ENCODE assay signal across 8 cellular contexts in the genomic region with DNA sequence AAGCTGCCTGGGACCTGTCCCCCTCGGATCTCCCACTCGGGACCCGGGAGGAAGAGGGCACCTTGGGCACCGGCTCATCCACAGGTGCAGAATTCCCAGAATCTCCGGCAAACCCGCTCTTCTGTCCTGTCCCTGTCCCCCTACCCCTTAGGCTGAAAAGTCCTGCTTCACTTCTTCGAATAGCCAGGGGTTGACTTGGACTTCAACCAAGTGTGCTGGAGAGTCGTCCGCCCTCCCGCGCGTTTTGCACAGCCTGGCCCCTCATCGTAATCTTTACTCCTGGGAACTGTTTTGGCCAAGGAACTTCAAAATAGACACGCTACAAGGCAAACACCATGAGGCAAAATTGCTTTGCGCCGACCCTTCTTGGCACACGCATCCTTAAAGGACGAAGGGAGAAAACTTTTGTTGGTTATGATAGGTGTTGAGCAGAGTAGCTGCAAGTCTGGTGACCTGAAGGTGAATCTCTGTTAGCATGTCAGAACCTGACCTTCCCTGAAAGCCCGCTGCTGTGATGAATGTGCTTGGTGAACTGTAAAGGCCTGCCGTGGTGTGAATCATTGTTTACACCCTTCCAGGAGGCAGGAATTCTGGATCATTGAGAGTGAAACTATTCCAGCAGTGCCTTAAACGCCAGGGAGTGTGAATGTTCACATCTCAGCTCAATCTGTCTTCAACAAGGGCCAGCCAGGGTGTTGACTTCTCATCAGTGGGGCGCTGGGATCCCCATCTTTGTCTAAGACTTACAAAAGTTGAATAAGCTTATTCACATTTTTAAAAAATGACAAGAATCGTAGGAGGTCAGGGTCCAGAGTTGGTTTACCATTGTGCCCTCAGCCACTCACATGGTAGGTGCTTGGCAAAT. TPM values are rescaled to one million over a fixed set of nuclear protein-coding genes. Genes with fewer than 3 reads are reported as not detected.
DNase-seq lines count a peak whose midpoint lies in the region; ATAC-seq and TF ChIP-seq lines count a peak whose summit lies in the region.

No MANE protein-coding gene starts in this region.

- CTCF ChIA-PET in activated CD4-positive, alpha-beta T cell treated with anti-CD3 and anti-CD28 coated beads for 36 hours (lab: Charles Lee) = no interaction called here

- no peak for ATAC-seq in activated CD4-positive, alpha-beta T cell treated with anti-CD3 and anti-CD28 coated beads for 36 hours
- no peak for ATAC-seq in HG03095 (IDR thresholded peaks at IDR 0.05; ENCODE audit: unreplicated experiment)

- no peak overlapping the region for H3K27ac ChIP-seq in neural cell (ENCODE audit: low read length)

- no peaks in the 10 kb centered on the region for H3K9me3 Mint-ChIP-seq in activated CD4-positive, alpha-beta T cell treated with anti-CD3 and anti-CD28 coated beads for 36 hours (ENCODE audit: low read depth)
- peaks cover 3% of the 10 kb centered on the region for H3K9me3 Mint-ChIP-seq in endothelial cell (ENCODE audit: unreplicated experiment)

- H4K20me1 ChIP-seq in neural cell (ENCODE audit: insufficient read depth) = no peaks in the 10 kb centered on the region

- H3K4me1 Mint-ChIP-seq in activated CD4-positive, alpha-beta T cell treated with anti-CD3 and anti-CD28 coated beads for 36 hours = peaks cover 6% of the 10 kb centered on the region
- H3K4me1 Mint-ChIP-seq in endothelial cell (ENCODE audit: unreplicated experiment) = peaks cover 20% of the 10 kb centered on the region

- H3K9me2 ChIP-seq in neural cell (ENCODE audit: insufficient read depth, low read length) = no peaks in the 10 kb centered on the region

- no peaks in the 10 kb centered on the region for H3K9me3 ChIP-seq in neural cell (ENCODE audit: low read length)

- DNase-seq in activated CD4-positive, alpha-beta T cell treated with anti-CD3 and anti-CD28 coated beads for 36 hours = no peak
- DNase-seq in activated CD4-positive, alpha-beta T cell treated with anti-CD3 and anti-CD28 coated beads for 1 hour = no peak
- peak; percentile 3 for DNase-seq in NCI-H460 (ENCODE audit: extremely low read depth, low read depth)
- DNase-seq in endothelial cell (ENCODE audit: low spot score) = peak; percentile 3
- DNase-seq in AML-193 (lab: John Stamatoyannopoulos, UW) = no peak
- DNase-seq in UCSD-AML1 (lab: John Stamatoyannopoulos, UW; ENCODE audit: unreplicated experiment) = no peak

- no peaks in the 10 kb centered on the region for H3F3A ChIP-seq in neural cell (ENCODE audit: insufficient read depth, low read length, poor library complexity, severe bottlenecking)

- intact Hi-C loops in activated CD4-positive, alpha-beta T cell treated with anti-CD3 and anti-CD28 coated beads for 36 hours (cut with DNase I, micrococcal nuclease) = loop anchor here in 1 of 2 experiments (5.0 kb wide), 1 partner anchor 145 kb away; a partner anchor contains a TSS

- no peak overlapping the region for H3K27ac Mint-ChIP-seq in activated CD4-positive, alpha-beta T cell treated with anti-CD3 and anti-CD28 coated beads for 36 hours
- H3K27ac Mint-ChIP-seq in endothelial cell (ENCODE audit: unreplicated experiment) = peak overlapping the region; percentile 75

- peak overlapping the region; percentile 41 for H3K9ac ChIP-seq in neural cell (ENCODE audit: low read length)

- no peaks in the 10 kb centered on the region for H3K36me3 ChIP-seq in neural cell (ENCODE audit: insufficient read depth, low read length)

- TF ChIP-seq CTCF in endothelial cell (IDR thresholded peaks at IDR 0.05; ENCODE audit: unreplicated experiment) (no peak), neural cell (IDR thresholded peaks at IDR 0.05; ENCODE audit: poor library complexity, severe bottlenecking) (no peak)

- TF ChIP-seq RAD21 in neural cell (conservative IDR thresholded peaks at IDR 0.05) = no peak

- no peak for TF ChIP-seq EP300 in neural cell (conservative IDR thresholded peaks at IDR 0.05; ENCODE audit: poor library complexity, severe bottlenecking)

- no peaks in the 10 kb centered on the region for H3K36me3 Mint-ChIP-seq in activated CD4-positive, alpha-beta T cell treated with anti-CD3 and anti-CD28 coated beads for 36 hours (ENCODE audit: low read depth)
- H3K36me3 Mint-ChIP-seq in endothelial cell (ENCODE audit: low read depth, unreplicated experiment) = peaks cover 20% of the 10 kb centered on the region

- peaks cover 18% of the 10 kb centered on the region for H3K27me3 ChIP-seq in neural cell (ENCODE audit: insufficient read depth, low read depth, low read length)

- peaks cover 39% of the 10 kb centered on the region for H3K27me3 Mint-ChIP-seq in activated CD4-positive, alpha-beta T cell treated with anti-CD3 and anti-CD28 coated beads for 36 hours
- H3K27me3 Mint-ChIP-seq in endothelial cell (ENCODE audit: unreplicated experiment) = peaks cover 4% of the 10 kb centered on the region

- H3K4me3 Mint-ChIP-seq in activated CD4-positive, alpha-beta T cell treated with anti-CD3 and anti-CD28 coated beads for 36 hours = peak overlapping the region; percentile 60
- H3K4me3 Mint-ChIP-seq in endothelial cell (ENCODE audit: unreplicated experiment) = peak overlapping the region; percentile 96

- POLR2A ChIA-PET in activated CD4-positive, alpha-beta T cell treated with anti-CD3 and anti-CD28 coated beads for 36 hours (lab: Charles Lee) = no interaction called here

- H3K4me2 ChIP-seq in neural cell (ENCODE audit: low read length) = no peak overlapping the region

- H2AFZ ChIP-seq in neural cell (ENCODE audit: low read depth, low read length) = no peak overlapping the region

- peak overlapping the region; percentile 59 for H3K4me3 ChIP-seq in neural cell (ENCODE audit: low read length)

- H3K79me2 ChIP-seq in neural cell (replicated peaks; ENCODE audit: insufficient read depth, low read length) = no peaks in the 10 kb centered on the region

TF ChIP-seq in neural cell, 6 proteins besides CTCF, POLR2A, EP300 and RAD21:
- TF ChIP-seq MXI1 (conservative IDR thresholded peaks at IDR 0.05; ENCODE audit: poor library complexity, severe bottlenecking) (no peak), POLR2AphosphoS5 (IDR thresholded peaks at IDR 0.05) (no peak), SMC3 (conservative IDR thresholded peaks at IDR 0.05; ENCODE audit: poor library complexity) (no peak), EZH2 (IDR thresholded peaks at IDR 0.05; ENCODE audit: borderline replicate concordance, insufficient read depth, low read length, poor library complexity, severe bottlenecking) (no peak), TAF1 (IDR thresholded peaks at IDR 0.05; ENCODE audit: low read depth) (no peak)
- TF ChIP-seq, protein P1, sequence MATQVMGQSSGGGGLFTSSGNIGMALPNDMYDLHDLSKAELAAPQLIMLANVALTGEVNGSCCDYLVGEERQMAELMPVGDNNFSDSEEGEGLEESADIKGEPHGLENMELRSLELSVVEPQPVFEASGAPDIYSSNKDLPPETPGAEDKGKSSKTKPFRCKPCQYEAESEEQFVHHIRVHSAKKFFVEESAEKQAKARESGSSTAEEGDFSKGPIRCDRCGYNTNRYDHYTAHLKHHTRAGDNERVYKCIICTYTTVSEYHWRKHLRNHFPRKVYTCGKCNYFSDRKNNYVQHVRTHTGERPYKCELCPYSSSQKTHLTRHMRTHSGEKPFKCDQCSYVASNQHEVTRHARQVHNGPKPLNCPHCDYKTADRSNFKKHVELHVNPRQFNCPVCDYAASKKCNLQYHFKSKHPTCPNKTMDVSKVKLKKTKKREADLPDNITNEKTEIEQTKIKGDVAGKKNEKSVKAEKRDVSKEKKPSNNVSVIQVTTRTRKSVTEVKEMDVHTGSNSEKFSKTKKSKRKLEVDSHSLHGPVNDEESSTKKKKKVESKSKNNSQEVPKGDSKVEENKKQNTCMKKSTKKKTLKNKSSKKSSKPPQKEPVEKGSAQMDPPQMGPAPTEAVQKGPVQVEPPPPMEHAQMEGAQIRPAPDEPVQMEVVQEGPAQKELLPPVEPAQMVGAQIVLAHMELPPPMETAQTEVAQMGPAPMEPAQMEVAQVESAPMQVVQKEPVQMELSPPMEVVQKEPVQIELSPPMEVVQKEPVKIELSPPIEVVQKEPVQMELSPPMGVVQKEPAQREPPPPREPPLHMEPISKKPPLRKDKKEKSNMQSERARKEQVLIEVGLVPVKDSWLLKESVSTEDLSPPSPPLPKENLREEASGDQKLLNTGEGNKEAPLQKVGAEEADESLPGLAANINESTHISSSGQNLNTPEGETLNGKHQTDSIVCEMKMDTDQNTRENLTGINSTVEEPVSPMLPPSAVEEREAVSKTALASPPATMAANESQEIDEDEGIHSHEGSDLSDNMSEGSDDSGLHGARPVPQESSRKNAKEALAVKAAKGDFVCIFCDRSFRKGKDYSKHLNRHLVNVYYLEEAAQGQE (IDR thresholded peaks at IDR 0.05; ENCODE audit: borderline replicate concordance) = no peak

RNA-seq across cellular contexts. Expression of a gene that starts 0.6 kb away (rescaled TPM):
- 1 to 10 TPM; 1.3 to 1.5 TPM for total RNA-seq in activated CD4-positive, alpha-beta T cell treated with anti-CD3 and anti-CD28 coated beads for 36 hours
- total RNA-seq in NCI-H460 (2014; rRNA removed; shearing (Covaris generic)) = 0.84 and 0.87 TPM in 2 replicates
- polyA plus RNA-seq in NCI-H460 (2014; cell fraction: nucleus; rRNA removed) = 2.4 and 3.1 TPM in 2 replicates
- 135 TPM for total RNA-seq in endothelial cell (ENCODE audit: unreplicated experiment)
- 37.8 and 48.0 TPM in 2 replicates for polyA plus RNA-seq in neural cell
- polyA minus RNA-seq in neural cell = 123 and 141 TPM in 2 replicates

Comparison
In these comparisons a context has a peak if more than half of its experiments do, and no peak if none do; other contexts are left out.
1. DNase-seq: peak in NCI-H460 (single experiment) and endothelial cell (single experiment); none in activated CD4-positive, alpha-beta T cell treated with anti-CD3 and anti-CD28 coated beads for 36 hours (single experiment), activated CD4-positive, alpha-beta T cell treated with anti-CD3 and anti-CD28 coated beads for 1 hour (single experiment), AML-193 (0 of 2) and UCSD-AML1 (single experiment).
2. RNA of a gene that starts 0.6 kb away (total RNA-seq): 135 TPM in endothelial cell (single experiment); 1.3 to 1.5 TPM in activated CD4-positive, alpha-beta T cell treated with anti-CD3 and anti-CD28 coated beads for 36 hours and 0.84 to 0.87 TPM in NCI-H460; every median in the first group is over 10 times any median in the second.